In genomic region chr3:23776352-23776891, GRCh38 we compare ENCODE assay signal across 10 cellular contexts. TPM values are rescaled to one million over a fixed set of nuclear protein-coding genes. Genes with fewer than 3 reads are reported as not detected.
DNase-seq lines count a peak whose midpoint lies in the region; ATAC-seq, FAIRE-seq and TF ChIP-seq lines count a peak whose summit lies in the region.
"Had no signal": no experiment of that assay in that cellular context is flagged by ENCODE, and none has a peak within 500 bp of the region (broad histone marks: within the 10 kb centered on the region; RNA-seq: fewer than 3 reads in every experiment).

No MANE protein-coding gene starts in this region.

- no peaks in the 10 kb centered on the region for H3K79me2 ChIP-seq in astrocyte (ENCODE audit: insufficient read depth, low read length)

- H3K4me1 Mint-ChIP-seq in astrocyte (ENCODE audit: low read depth, unreplicated experiment): peaks cover 11% of the 10 kb centered on the region
- H3K4me1 Mint-ChIP-seq in activated T-helper 1 cell treated with anti-CD3 and anti-CD28 coated beads, Interleukin-12 subunit alpha, Interleukin-12 subunit beta, Interleukin-2, Interleukin-4 antibody, amounts not matched to agents 30 ng/mL and 10 ng/mL and 1 ng/mL, durations not matched to agents 14 hours and 24 hours and 36 hours (ENCODE audit: low read depth): no peaks in the 10 kb centered on the region

- H3K27me3 Mint-ChIP-seq in astrocyte (ENCODE audit: low read depth, unreplicated experiment): no peaks in the 10 kb centered on the region
- H3K27me3 Mint-ChIP-seq in activated T-helper 1 cell treated with anti-CD3 and anti-CD28 coated beads, Interleukin-12 subunit alpha, Interleukin-12 subunit beta, Interleukin-2, Interleukin-4 antibody, amounts not matched to agents 30 ng/mL and 10 ng/mL and 1 ng/mL, durations not matched to agents 14 hours and 24 hours and 36 hours (ENCODE audit: insufficient read depth): no peaks in the 10 kb centered on the region

- H3K4me1 ChIP-seq in astrocyte (ENCODE audit: insufficient read depth, low read length): peaks cover 6% of the 10 kb centered on the region
- peaks cover 0 to 7% (median 4%) of the 10 kb centered on the region in 3 donors for H3K4me1 ChIP-seq in gastroesophageal sphincter
- peaks cover 10% of the 10 kb centered on the region for H3K4me1 ChIP-seq in psoas muscle

- H3K4me2 ChIP-seq in astrocyte (ENCODE audit: low read length): peak overlapping the region; percentile 16

- no peak for TF ChIP-seq EP300 in gastroesophageal sphincter (IDR thresholded peaks at IDR 0.05)

- no peaks in the 10 kb centered on the region for H3K9me3 Mint-ChIP-seq in astrocyte (ENCODE audit: unreplicated experiment)
- H3K9me3 Mint-ChIP-seq in activated T-helper 1 cell treated with anti-CD3 and anti-CD28 coated beads, Interleukin-12 subunit alpha, Interleukin-12 subunit beta, Interleukin-2, Interleukin-4 antibody, amounts not matched to agents 30 ng/mL and 10 ng/mL and 1 ng/mL, durations not matched to agents 14 hours and 24 hours and 36 hours: no peaks in the 10 kb centered on the region

- no peak for TF ChIP-seq POLR2A in gastroesophageal sphincter (IDR thresholded peaks at IDR 0.05)

- POLR2A ChIA-PET in BJ (lab: Charles Lee): no interaction called here

- H3K4me3 Mint-ChIP-seq in astrocyte (ENCODE audit: unreplicated experiment): no peak overlapping the region
- H3K4me3 Mint-ChIP-seq in activated T-helper 1 cell treated with anti-CD3 and anti-CD28 coated beads, Interleukin-12 subunit alpha, Interleukin-12 subunit beta, Interleukin-2, Interleukin-4 antibody, amounts not matched to agents 30 ng/mL and 10 ng/mL and 1 ng/mL, durations not matched to agents 14 hours and 24 hours and 36 hours: no peak overlapping the region

- H3K36me3 Mint-ChIP-seq in astrocyte (ENCODE audit: low read depth, unreplicated experiment): no peaks in the 10 kb centered on the region
- H3K36me3 Mint-ChIP-seq in activated T-helper 1 cell treated with anti-CD3 and anti-CD28 coated beads, Interleukin-12 subunit alpha, Interleukin-12 subunit beta, Interleukin-2, Interleukin-4 antibody, amounts not matched to agents 30 ng/mL and 10 ng/mL and 1 ng/mL, durations not matched to agents 14 hours and 24 hours and 36 hours (ENCODE audit: low read depth): no peaks in the 10 kb centered on the region

- H3K9ac ChIP-seq in astrocyte (ENCODE audit: low read length): peak overlapping the region; percentile 56

- peak overlapping the region; percentile 45 for H3K27ac ChIP-seq in astrocyte (ENCODE audit: low read depth, low read length)
- peak overlapping the region in 3 of 4 donors; percentile 54 to 57 (median 56) for H3K27ac ChIP-seq in gastroesophageal sphincter
- peak overlapping the region; percentile 50 for H3K27ac ChIP-seq in psoas muscle

- DNase-seq in BJ (ENCODE audit: low read depth): peak; percentile 54
- peak; percentile 72 for DNase-seq in astrocyte (ENCODE audit: low read depth)
- peak in 1 of 2 donors; percentile 16 for DNase-seq in psoas muscle
- no peak for DNase-seq in activated CD8-positive, alpha-beta memory T cell treated with anti-CD3 and anti-CD28 coated beads, Interleukin-2, amount 50 U/mL, for 48 hours
- DNase-seq in activated T-helper 1 cell treated with anti-CD3 and anti-CD28 coated beads, Interleukin-12 subunit alpha, Interleukin-12 subunit beta, Interleukin-2, Interleukin-4 antibody, amounts not matched to agents 30 ng/mL and 10 ng/mL and 1 ng/mL, durations not matched to agents 14 hours and 24 hours and 36 hours (ENCODE audit: low spot score): no peak
- DNase-seq: activated CD4-positive, alpha-beta T cell treated with anti-CD3 and anti-CD28 coated beads, Interleukin-2, amount 50 U/mL, for 48 hours had no signal

- ATAC-seq in gastroesophageal sphincter: peak; percentile 79
- peak; percentile 53 to 83 (median 70) for ATAC-seq in psoas muscle
- no peak for ATAC-seq in GM18520 (IDR thresholded peaks at IDR 0.05; ENCODE audit: unreplicated experiment)
- ATAC-seq in GM21423 (IDR thresholded peaks at IDR 0.05; ENCODE audit: unreplicated experiment): no peak

- H3K4me3 ChIP-seq in BJ (ENCODE audit: low read depth, low read length): no peak overlapping the region
- no peak overlapping the region for H3K4me3 ChIP-seq in astrocyte (ENCODE audit: insufficient read depth, low read depth, low read length)
- no peak overlapping the region for H3K4me3 ChIP-seq in gastroesophageal sphincter
- H3K4me3 ChIP-seq in psoas muscle: no peak overlapping the region

- intact Hi-C loops in psoas muscle (cut with DNase I): no loop called here
- intact Hi-C loops in activated T-helper 1 cell treated with anti-CD3 and anti-CD28 coated beads, Interleukin-12 subunit alpha, Interleukin-12 subunit beta, Interleukin-2, Interleukin-4 antibody, amounts not matched to agents 30 ng/mL and 10 ng/mL and 1 ng/mL, durations not matched to agents 14 hours and 24 hours and 36 hours (cut with micrococcal nuclease): no loop called here

- H3K27me3 ChIP-seq in BJ (ENCODE audit: control insufficient read depth, insufficient read depth, low read length) (no peaks in the 10 kb centered on the region), astrocyte (ENCODE audit: insufficient read depth, low read length) (no peaks in the 10 kb centered on the region), gastroesophageal sphincter (no peaks in the 10 kb centered on the region), psoas muscle (ENCODE audit: insufficient read depth in 3 of 3, low read length in 2 of 3) (no peaks in the 10 kb centered on the region)

- H3K36me3 ChIP-seq in BJ (ENCODE audit: control insufficient read depth, insufficient read depth, low read length) (no peaks in the 10 kb centered on the region), astrocyte (ENCODE audit: insufficient read depth, low read length) (no peaks in the 10 kb centered on the region), gastroesophageal sphincter (no peaks in the 10 kb centered on the region), psoas muscle (ENCODE audit: insufficient read depth in 1 of 2, low read depth in 1 of 2) (no peaks in the 10 kb centered on the region)

- 43% methylated on average over 2 of the region's 6 CpGs; no CpG with 5 or more reads in 1 of the 2 donors for WGBS in gastroesophageal sphincter (ENCODE audit: low coverage in 1 of 2), 2 donors
- WGBS in psoas muscle, 3 donors: 21 to 44% (median 25%) methylated on average over 6 of the region's 6 CpGs

- H3K27ac Mint-ChIP-seq in astrocyte (ENCODE audit: unreplicated experiment): peak overlapping the region; percentile 86
- no peak overlapping the region for H3K27ac Mint-ChIP-seq in activated T-helper 1 cell treated with anti-CD3 and anti-CD28 coated beads, Interleukin-12 subunit alpha, Interleukin-12 subunit beta, Interleukin-2, Interleukin-4 antibody, amounts not matched to agents 30 ng/mL and 10 ng/mL and 1 ng/mL, durations not matched to agents 14 hours and 24 hours and 36 hours

- FAIRE-seq in astrocyte (lab: Jason Lieb, UNC): peak; percentile 89
- FAIRE-seq: RCC 7860 had no signal

- no peaks in the 10 kb centered on the region for H3K9me3 ChIP-seq in astrocyte (ENCODE audit: insufficient read depth, low read depth, low read length)
- H3K9me3 ChIP-seq in gastroesophageal sphincter: no peaks in the 10 kb centered on the region
- H3K9me3 ChIP-seq in psoas muscle: no peaks in the 10 kb centered on the region

- CTCF ChIA-PET in BJ (lab: Yijun Ruan, JAX): no interaction called here

- no peak for TF ChIP-seq CTCF in BJ (IDR thresholded peaks at IDR 0.05; ENCODE audit: insufficient read depth, low read depth, low read length)
- TF ChIP-seq CTCF in astrocyte (IDR thresholded peaks at IDR 0.05; ENCODE audit: insufficient read depth, low read depth, low read length): no peak
- no peak for TF ChIP-seq CTCF in gastroesophageal sphincter (IDR thresholded peaks at IDR 0.05)
- TF ChIP-seq CTCF in psoas muscle (IDR thresholded peaks at IDR 0.05): no peak

- H4K20me1 ChIP-seq in astrocyte (ENCODE audit: insufficient read depth, low read length): no peaks in the 10 kb centered on the region

- H2AFZ ChIP-seq in astrocyte (ENCODE audit: low read depth, low read length): peak overlapping the region; percentile 74

RNA-seq across cellular contexts. Expression of gene UBE2E1, which starts 29.3 kb away (rescaled TPM):
- polyA plus RNA-seq in BJ (2011; rRNA removed): 70.0 and 135 TPM in 2 replicates
- 26.8 and 40.1 TPM in 2 replicates for polyA minus RNA-seq in BJ (2011; rRNA and poly(A)+ RNA removed)
- 145 and 150 TPM in 2 replicates for total RNA-seq in astrocyte
- total RNA-seq in gastroesophageal sphincter: 100 to 1,000 TPM in 3 of 4 donors, 10 to 100 TPM in 1; 89.4 to 153 (median 121) TPM
- 100 to 1,000 TPM in 1 of 4 donors, 10 to 100 TPM in 3; 54.1 to 112 (median 90.1) TPM for total RNA-seq in psoas muscle
- polyA plus RNA-seq in psoas muscle: 10 to 100 TPM; 66.3 to 86.5 (median 66.6) TPM
- total RNA-seq in activated T-helper 1 cell treated with anti-CD3 and anti-CD28 coated beads, Interleukin-12 subunit alpha, Interleukin-12 subunit beta, Interleukin-2, Interleukin-4 antibody, amounts not matched to agents 30 ng/mL and 10 ng/mL and 1 ng/mL, durations not matched to agents 14 hours and 24 hours and 36 hours: 78.8 and 87.0 TPM in 2 replicates

Comparison
In these comparisons a context has a peak if more than half of its experiments do, and no peak if none do; other contexts are left out.
1. DNase-seq: peak in BJ (single experiment) and astrocyte (single experiment); none in activated CD8-positive, alpha-beta memory T cell treated with anti-CD3 and anti-CD28 coated beads, Interleukin-2, amount 50 U/mL, for 48 hours (single experiment) and activated T-helper 1 cell treated with anti-CD3 and anti-CD28 coated beads, Interleukin-12 subunit alpha, Interleukin-12 subunit beta, Interleukin-2, Interleukin-4 antibody, amounts not matched to agents 30 ng/mL and 10 ng/mL and 1 ng/mL, durations not matched to agents 14 hours and 24 hours and 36 hours (single experiment).
2. ATAC-seq: peak in gastroesophageal sphincter (single experiment) and psoas muscle (4 of 4); none in GM18520 (single experiment) and GM21423 (single experiment).
3. Peak in every context shown above with its lines, with median percentiles within 50 percentile points of each other: H3K27ac ChIP-seq.